In genomic region chr17:19996086-19996485, GRCh38 we compare ENCODE assay signal across 20 cellular contexts. TPM values are rescaled to one million over a fixed set of nuclear protein-coding genes. Genes with fewer than 3 reads are reported as not detected.
A peak's percentile ranks its signal among the peaks of the same experiment; 100 is the strongest.
DNase-seq lines count a peak whose midpoint lies in the region; ATAC-seq and TF ChIP-seq lines count a peak whose summit lies in the region.
"Had no signal": no experiment of that assay in that cellular context is flagged by ENCODE, and none has a peak within 500 bp of the region (broad histone marks: within the 10 kb centered on the region; RNA-seq: fewer than 3 reads in every experiment).

No MANE protein-coding gene starts in this region.

- no peaks in the 10 kb centered on the region for H4K20me1 ChIP-seq in smooth muscle cell (ENCODE audit: low read depth)

- no peak overlapping the region for H3K4me2 ChIP-seq in smooth muscle cell
- H3K4me2 ChIP-seq: A549 had no signal

- H3K4me3 ChIP-seq in endodermal cell (ENCODE audit: low read length) = no peak overlapping the region
- no peak overlapping the region for H3K4me3 ChIP-seq in smooth muscle cell
- H3K4me3 ChIP-seq: A549 had no signal

- peaks cover 8% of the 10 kb centered on the region for H3K27me3 Mint-ChIP-seq in endodermal cell (ENCODE audit: insufficient read depth)

- H3K9me3 ChIP-seq in endodermal cell (ENCODE audit: control insufficient read depth, low read length) (no peaks in the 10 kb centered on the region), smooth muscle cell (replicated peaks; ENCODE audit: low read depth) (no peaks in the 10 kb centered on the region)
- H3K9me3 ChIP-seq: A549 had no signal

- TF ChIP-seq CTCF in endodermal cell (conservative IDR thresholded peaks at IDR 0.05) (no peak), smooth muscle cell (IDR thresholded peaks at IDR 0.05; ENCODE audit: borderline replicate concordance, insufficient read depth, poor library complexity, severe bottlenecking) (no peak)

- H3K9me3 Mint-ChIP-seq in endodermal cell = no peaks in the 10 kb centered on the region
- H3K9me3 Mint-ChIP-seq: H9 had no signal

- H3K4me1 Mint-ChIP-seq in endodermal cell = no peaks in the 10 kb centered on the region

- H3K36me3 ChIP-seq in endodermal cell (ENCODE audit: control insufficient read depth, insufficient read depth, low read length) (no peaks in the 10 kb centered on the region), smooth muscle cell (ENCODE audit: low read depth) (no peaks in the 10 kb centered on the region)

- H3K79me2 ChIP-seq in smooth muscle cell (ENCODE audit: low read depth) = no peaks in the 10 kb centered on the region

- H3K4me3 Mint-ChIP-seq in endodermal cell = no peak overlapping the region
- H3K4me3 Mint-ChIP-seq: CD4-positive, alpha-beta memory T cell; H9 had no signal

- no peak for ATAC-seq in GM18498 (IDR thresholded peaks at IDR 0.05; ENCODE audit: unreplicated experiment)
- ATAC-seq: A549 had no signal

- 85 to 100% methylated on average over 1 of the region's 1 CpG for WGBS in endodermal cell (ENCODE audit: insufficient coverage in 1 of 2, insufficient read length in 1 of 2), 2 experiments
- 100% methylated on average over 1 of the region's 1 CpG for WGBS in smooth muscle cell (ENCODE audit: low lambda C conversion rate)

- DNase-seq in CD1c-positive myeloid dendritic cell (ENCODE audit: extremely low spot score) (peak; percentile 11), NCI-H524 treated with DMSO at 0.1 percent for 48 hours (lab: John Stamatoyannopoulos, UW) (peak; percentile 85), endodermal cell (peak; percentile 19), islet precursor cell (peak; percentile 14), NCI-H1436 treated with DMSO at 0.1 percent for 48 hours (lab: John Stamatoyannopoulos, UW) (no peak), smooth muscle cell (lab: John Stamatoyannopoulos, UW; ENCODE audit: unreplicated experiment) (no peak)
- no peak for DNase-seq in stimulated activated CD4-positive, alpha-beta T cell treated with anti-CD3 and anti-CD28 coated beads, Interleukin-4, amount 100 ng/mL, for 1 hour
- DNase-seq: AML-193; CD4-positive, alpha-beta memory T cell; DMS 273 treated with DMSO at 0.1 percent for 48 hours; DMS53; EL; GOT3; IMR-90 had no signal

- H3K9ac ChIP-seq in endodermal cell (ENCODE audit: extremely low read depth, low read length, poor library complexity, severe bottlenecking) = no peak overlapping the region
- no peak overlapping the region for H3K9ac ChIP-seq in smooth muscle cell (ENCODE audit: low read depth)

- no peaks in the 10 kb centered on the region for H3F3A ChIP-seq in smooth muscle cell (ENCODE audit: low read depth)

- H3K27ac ChIP-seq in endodermal cell (ENCODE audit: low read depth, low read length) (no peak overlapping the region), smooth muscle cell (ENCODE audit: low read depth) (no peak overlapping the region)
- H3K27ac ChIP-seq: 22Rv1, A549, C4-2B had no signal

- no peaks in the 10 kb centered on the region for H3K27me3 ChIP-seq in endodermal cell (ENCODE audit: control insufficient read depth, insufficient read depth, low read length, poor library complexity, severe bottlenecking)
- no peaks in the 10 kb centered on the region for H3K27me3 ChIP-seq in smooth muscle cell (ENCODE audit: low read depth)

- no peaks in the 10 kb centered on the region for H3K36me3 Mint-ChIP-seq in endodermal cell (ENCODE audit: low read depth)
- H3K36me3 Mint-ChIP-seq: CD4-positive, alpha-beta memory T cell had no signal

- H2AFZ ChIP-seq in smooth muscle cell (ENCODE audit: low read depth) = no peak overlapping the region

- no peaks in the 10 kb centered on the region for H3K4me1 ChIP-seq in endodermal cell (ENCODE audit: control insufficient read depth, insufficient read depth, low read length)
- H3K4me1 ChIP-seq in smooth muscle cell (ENCODE audit: low read depth) = no peaks in the 10 kb centered on the region

- no peak overlapping the region for H3K27ac Mint-ChIP-seq in endodermal cell
- H3K27ac Mint-ChIP-seq: CD4-positive, alpha-beta memory T cell had no signal

RNA-seq across cellular contexts. Expression of gene SPECC1, which starts 13.1 kb away (rescaled TPM):
- 10 to 100 TPM; 48.7 to 60.6 TPM for total RNA-seq in endodermal cell
- 41.7 TPM for polyA plus RNA-seq in endodermal cell (2013, experiment 1 of 2)
- polyA plus RNA-seq in endodermal cell (2013, experiment 2 of 2) = 39.2 TPM
- 72.0 and 96.0 TPM in 2 replicates for total RNA-seq in smooth muscle cell
- 20.0 and 31.3 TPM in 2 replicates for polyA plus RNA-seq in smooth muscle cell
- total RNA-seq: G401 had no signal

RNA-seq across cellular contexts. Expression of gene AKAP10, which starts 18.5 kb away (rescaled TPM):
- total RNA-seq in endodermal cell = 10 to 100 TPM; 29.6 to 39.1 TPM
- polyA plus RNA-seq in endodermal cell (2013, experiment 1 of 2) = 17.2 TPM
- 18.3 TPM for polyA plus RNA-seq in endodermal cell (2013, experiment 2 of 2)
- total RNA-seq in smooth muscle cell = 28.4 and 28.6 TPM in 2 replicates
- 23.7 and 28.0 TPM in 2 replicates for polyA plus RNA-seq in smooth muscle cell

Comparison
In these comparisons a context has a peak if more than half of its experiments do, and no peak if none do; other contexts are left out.
1. DNase-seq: peak in CD1c-positive myeloid dendritic cell (single experiment), NCI-H524 treated with DMSO at 0.1 percent for 48 hours (single experiment), endodermal cell (single experiment) and islet precursor cell (single experiment); none in NCI-H1436 treated with DMSO at 0.1 percent for 48 hours (single experiment), smooth muscle cell (single experiment) and stimulated activated CD4-positive, alpha-beta T cell treated with anti-CD3 and anti-CD28 coated beads, Interleukin-4, amount 100 ng/mL, for 1 hour (single experiment).